In the genomic region with DNA sequence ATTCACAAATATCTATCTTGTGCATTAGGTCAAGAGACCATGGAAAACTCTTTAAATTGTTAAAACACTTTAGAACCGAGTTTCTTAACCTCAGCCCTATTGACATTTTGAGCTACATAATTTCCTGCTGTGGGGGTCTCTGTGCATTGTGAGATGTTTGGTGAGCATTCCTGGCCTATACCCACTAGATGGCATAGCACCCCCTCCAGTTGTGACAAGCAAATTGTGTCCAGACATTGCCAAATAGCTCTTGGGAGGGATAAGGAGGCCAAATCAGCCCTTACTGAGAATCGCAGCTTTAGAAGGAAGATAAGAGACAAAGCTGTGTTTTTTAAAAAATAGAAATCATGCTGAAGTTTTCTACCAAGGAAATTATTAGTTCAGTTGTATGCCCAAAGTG, we compare ENCODE assay signal across 12 cellular contexts.
DNase-seq lines count a peak whose midpoint lies in the region; ATAC-seq and TF ChIP-seq lines count a peak whose summit lies in the region.
"Had no signal": no experiment of that assay in that cellular context is flagged by ENCODE, and none has a peak within 500 bp of the region (broad histone marks: within the 10 kb centered on the region; RNA-seq: fewer than 3 reads in every experiment).

No MANE protein-coding gene starts in this region.

- H3K9me3 ChIP-seq in suprapubic skin = no peaks in the 10 kb centered on the region

- H3K27ac Mint-ChIP-seq in natural killer cell = no peak overlapping the region
- H3K27ac Mint-ChIP-seq: memory B cell; T-helper 1 cell treated with Interleukin-12 subunit alpha and Interleukin-12 subunit beta and Interleukin-4 antibody, amounts not matched to agents 30 μg/mL and 1 μg/mL, for 36 hours had no signal

- no peaks in the 10 kb centered on the region for H3K36me3 ChIP-seq in suprapubic skin

- H3K4me3 Mint-ChIP-seq in natural killer cell = no peak overlapping the region
- H3K4me3 Mint-ChIP-seq: memory B cell; T-helper 1 cell treated with Interleukin-12 subunit alpha and Interleukin-12 subunit beta and Interleukin-4 antibody, amounts not matched to agents 30 μg/mL and 1 μg/mL, for 36 hours had no signal

- peaks cover 0 to 5% of the 10 kb centered on the region in 2 donors for H3K4me1 Mint-ChIP-seq in natural killer cell
- H3K4me1 Mint-ChIP-seq: memory B cell had no signal

- H3K27me3 ChIP-seq in suprapubic skin = no peaks in the 10 kb centered on the region

- TF ChIP-seq EP300 in suprapubic skin (IDR thresholded peaks at IDR 0.05) = no peak

- H3K9me3 Mint-ChIP-seq in natural killer cell = peaks cover 10 to 15% of the 10 kb centered on the region in 2 donors

- TF ChIP-seq CTCF in suprapubic skin (IDR thresholded peaks at IDR 0.05) (no peak), natural killer cell (IDR thresholded peaks at IDR 0.05) (no peak)

- no peak for TF ChIP-seq POLR2A in suprapubic skin (IDR thresholded peaks at IDR 0.05)

- ATAC-seq in natural killer cell (no peak), GM18861 (IDR thresholded peaks at IDR 0.05; ENCODE audit: unreplicated experiment) (no peak)

- no peaks in the 10 kb centered on the region for H3K27me3 Mint-ChIP-seq in natural killer cell (ENCODE audit: low read depth in 2 of 2)
- H3K27me3 Mint-ChIP-seq: memory B cell had no signal

- no peak overlapping the region for H3K27ac ChIP-seq in suprapubic skin

- H3K36me3 Mint-ChIP-seq in natural killer cell = no peaks in the 10 kb centered on the region
- H3K36me3 Mint-ChIP-seq: memory B cell had no signal

- 76% methylated on average over 2 of the region's 2 CpGs for WGBS in suprapubic skin

- intact Hi-C loops in natural killer cell (cut with micrococcal nuclease) = no loop called here

- no peak overlapping the region for H3K4me3 ChIP-seq in suprapubic skin

- no peaks in the 10 kb centered on the region for H3K4me1 ChIP-seq in suprapubic skin

- DNase-seq in AG08395 (ENCODE audit: low spot score) (peak; percentile 7), HT1080 (ENCODE audit: low read depth) (peak; percentile 49), amniotic epithelial cell (ENCODE audit: low read depth) (peak; percentile 38), left kidney (ENCODE audit: low read depth, low spot score) (peak; percentile 77), suprapubic skin (ENCODE audit: low spot score in 2 of 2) (no peak), natural killer cell (no peak), GOT3 (lab: John Stamatoyannopoulos, UW) (no peak)
- DNase-seq: activated gamma-delta T cell treated with Interleukin-2 at 50 U/mL for 16 hours, DMS79 treated with DMSO at 0.1 percent for 48 hours had no signal

Comparison
In these comparisons a context has a peak if more than half of its experiments do, and no peak if none do; other contexts are left out.
1. DNase-seq: peak in AG08395 (single experiment), HT1080 (single experiment), amniotic epithelial cell (single experiment) and left kidney (single experiment); none in suprapubic skin (0 of 2), natural killer cell (single experiment) and GOT3 (single experiment).